8 cellular contexts compared by ENCODE assay signal in the genomic region with DNA sequence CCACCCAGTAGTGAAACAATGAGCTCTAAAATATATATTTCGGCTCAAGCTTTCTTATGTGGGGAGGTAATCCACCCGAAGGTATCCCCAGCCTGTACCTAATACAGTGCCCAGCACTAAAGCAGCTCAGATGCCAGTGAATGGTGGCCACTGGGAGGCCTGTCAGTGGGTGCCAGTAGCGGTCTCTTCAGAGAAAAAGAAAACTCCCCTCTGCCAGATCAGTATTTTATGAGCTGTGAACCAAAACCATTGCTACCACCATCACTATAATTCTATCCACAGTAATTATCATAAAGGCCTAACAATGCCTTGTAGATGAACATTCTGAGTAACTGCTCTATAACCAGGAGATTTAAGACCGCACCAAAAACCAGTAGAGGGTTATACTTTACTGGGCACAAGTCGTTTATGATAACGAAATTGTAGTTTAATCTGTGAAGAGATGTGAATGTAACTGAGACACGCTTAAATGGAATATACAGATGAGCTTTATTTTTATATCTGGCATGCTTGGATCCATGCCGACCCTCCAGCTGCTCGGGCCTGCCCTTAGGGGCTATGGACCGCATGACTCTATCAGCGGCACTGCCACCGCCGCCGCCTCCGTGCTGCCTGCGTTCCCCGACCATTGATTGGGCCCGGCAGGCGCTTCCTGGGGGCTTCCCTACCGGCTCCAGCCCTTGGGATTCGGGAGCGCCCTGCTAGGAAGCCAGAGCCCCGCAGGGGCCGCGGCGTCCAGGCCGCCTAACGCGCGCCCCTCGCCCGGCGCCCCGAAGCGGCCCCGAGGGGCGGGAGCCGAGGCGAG. TPM values are rescaled to one million over a fixed set of nuclear protein-coding genes. Genes with fewer than 3 reads are reported as not detected.
DNase-seq lines count a peak whose midpoint lies in the region; ATAC-seq and TF ChIP-seq lines count a peak whose summit lies in the region.

No MANE protein-coding gene starts in this region.

- H3K4me1 Mint-ChIP-seq in activated T-helper 2 cell treated with anti-CD3 and anti-CD28 coated beads, Interferon-gamma antibody, Interleukin-2, Interleukin-4, amounts not matched to agents 10 μg/mL and 5 μg/mL and 100 μg/mL, durations not matched to agents 14 hours and 24 hours and 36 hours (ENCODE audit: low read depth): peaks cover 29% of the 10 kb centered on the region
- peaks cover 27 to 33% of the 10 kb centered on the region in 2 donors for H3K4me1 Mint-ChIP-seq in natural killer cell treated with Interleukin-12 subunit alpha and Interleukin-12 subunit beta and Interleukin-15 and Interleukin-18, amount 100 ng/mL, for 72 hours (ENCODE audit: low read depth in 2 of 2)

- H3K27ac ChIP-seq in upper lobe of right lung: peak overlapping the region; percentile 98

- H3K4me3 ChIP-seq in BE2C (ENCODE audit: low read depth, low read length) (peak overlapping the region; percentile 70), fibroblast of pulmonary artery (replicated peaks; ENCODE audit: low read depth, low read length) (peak overlapping the region; percentile 84), upper lobe of right lung (peak overlapping the region; percentile 92)

- H3K9me3 ChIP-seq in BE2C: no peaks in the 10 kb centered on the region
- no peaks in the 10 kb centered on the region for H3K9me3 ChIP-seq in upper lobe of right lung

- TF ChIP-seq CTCF in BE2C (IDR thresholded peaks at IDR 0.05; ENCODE audit: low read depth, low read length) (0 out of 2 replicates have a peak, but pooled peaks have one; percentile 5), fibroblast of pulmonary artery (IDR thresholded peaks at IDR 0.05; ENCODE audit: low read length, missing control alignments) (no peak), upper lobe of right lung (IDR thresholded peaks at IDR 0.05) (peak; percentile 3)

- peaks cover 8% of the 10 kb centered on the region for H3K9me3 Mint-ChIP-seq in activated T-helper 2 cell treated with anti-CD3 and anti-CD28 coated beads, Interferon-gamma antibody, Interleukin-2, Interleukin-4, amounts not matched to agents 10 μg/mL and 5 μg/mL and 100 μg/mL, durations not matched to agents 14 hours and 24 hours and 36 hours
- H3K9me3 Mint-ChIP-seq in natural killer cell treated with Interleukin-12 subunit alpha and Interleukin-12 subunit beta and Interleukin-15 and Interleukin-18, amount 100 ng/mL, for 72 hours: no peaks in the 10 kb centered on the region

- peak overlapping the region; percentile 80 for H3K4me3 Mint-ChIP-seq in activated T-helper 2 cell treated with anti-CD3 and anti-CD28 coated beads, Interferon-gamma antibody, Interleukin-2, Interleukin-4, amounts not matched to agents 10 μg/mL and 5 μg/mL and 100 μg/mL, durations not matched to agents 14 hours and 24 hours and 36 hours (ENCODE audit: low read depth)
- H3K4me3 Mint-ChIP-seq in natural killer cell treated with Interleukin-12 subunit alpha and Interleukin-12 subunit beta and Interleukin-15 and Interleukin-18, amount 100 ng/mL, for 72 hours: peak overlapping the region; percentile 91

- H3K27me3 ChIP-seq in BE2C (no peaks in the 10 kb centered on the region), upper lobe of right lung (no peaks in the 10 kb centered on the region)

- DNase-seq in BE2C: peak; percentile 82
- DNase-seq in NCI-H526 treated with DMSO at 0.1 percent for 48 hours (lab: John Stamatoyannopoulos, UW): peak; percentile 23
- no peak for DNase-seq in activated T-helper 2 cell treated with anti-CD3 and anti-CD28 coated beads, Interferon-gamma antibody, Interleukin-2, Interleukin-4, amounts not matched to agents 10 μg/mL and 5 μg/mL and 100 μg/mL, durations not matched to agents 14 hours and 24 hours and 36 hours (ENCODE audit: low spot score)
- DNase-seq in fibroblast of pulmonary artery (ENCODE audit: low read depth): peak; percentile 53
- no peak for DNase-seq in natural killer cell treated with Interleukin-12 subunit alpha and Interleukin-12 subunit beta and Interleukin-15 and Interleukin-18, amount 100 ng/mL, for 72 hours (ENCODE audit: low spot score)
- DNase-seq in upper lobe of right lung: peak; percentile 77

- H3K36me3 Mint-ChIP-seq in activated T-helper 2 cell treated with anti-CD3 and anti-CD28 coated beads, Interferon-gamma antibody, Interleukin-2, Interleukin-4, amounts not matched to agents 10 μg/mL and 5 μg/mL and 100 μg/mL, durations not matched to agents 14 hours and 24 hours and 36 hours (ENCODE audit: low read depth): peaks cover 35% of the 10 kb centered on the region
- H3K36me3 Mint-ChIP-seq in natural killer cell treated with Interleukin-12 subunit alpha and Interleukin-12 subunit beta and Interleukin-15 and Interleukin-18, amount 100 ng/mL, for 72 hours: peaks cover 23% of the 10 kb centered on the region

- intact Hi-C loops in activated T-helper 2 cell treated with anti-CD3 and anti-CD28 coated beads, Interferon-gamma antibody, Interleukin-2, Interleukin-4, amounts not matched to agents 10 μg/mL and 5 μg/mL and 100 μg/mL, durations not matched to agents 14 hours and 24 hours and 36 hours (cut with micrococcal nuclease): loop anchor here (1.0 to 5.0 kb wide), 9 partner anchors 33 to 1153 kb away; a partner anchor contains a TSS
- intact Hi-C loops in upper lobe of right lung (cut with DNase I): no loop called here

- H3K4me1 ChIP-seq in BE2C (no peaks in the 10 kb centered on the region), upper lobe of right lung (peaks cover 37% of the 10 kb centered on the region)

- peak; percentile 41 for ATAC-seq in GM18907 (IDR thresholded peaks at IDR 0.05; ENCODE audit: unreplicated experiment)
- peak; percentile 24 for ATAC-seq in HG03103 (IDR thresholded peaks at IDR 0.05; ENCODE audit: low read depth, unreplicated experiment)
- ATAC-seq in natural killer cell treated with Interleukin-12 subunit alpha and Interleukin-12 subunit beta and Interleukin-15 and Interleukin-18, amount 100 ng/mL, for 72 hours: peak in 1 of 2 donors; percentile 50
- ATAC-seq in upper lobe of right lung: peak; percentile 37

- peak overlapping the region; percentile 88 for H3K27ac Mint-ChIP-seq in activated T-helper 2 cell treated with anti-CD3 and anti-CD28 coated beads, Interferon-gamma antibody, Interleukin-2, Interleukin-4, amounts not matched to agents 10 μg/mL and 5 μg/mL and 100 μg/mL, durations not matched to agents 14 hours and 24 hours and 36 hours
- H3K27ac Mint-ChIP-seq in natural killer cell treated with Interleukin-12 subunit alpha and Interleukin-12 subunit beta and Interleukin-15 and Interleukin-18, amount 100 ng/mL, for 72 hours: peak overlapping the region; percentile 94 to 98

- H3K27me3 Mint-ChIP-seq in activated T-helper 2 cell treated with anti-CD3 and anti-CD28 coated beads, Interferon-gamma antibody, Interleukin-2, Interleukin-4, amounts not matched to agents 10 μg/mL and 5 μg/mL and 100 μg/mL, durations not matched to agents 14 hours and 24 hours and 36 hours (ENCODE audit: low read depth): no peaks in the 10 kb centered on the region
- H3K27me3 Mint-ChIP-seq in natural killer cell treated with Interleukin-12 subunit alpha and Interleukin-12 subunit beta and Interleukin-15 and Interleukin-18, amount 100 ng/mL, for 72 hours: no peaks in the 10 kb centered on the region

- H3K36me3 ChIP-seq in BE2C (no peaks in the 10 kb centered on the region), upper lobe of right lung (no peaks in the 10 kb centered on the region)

RNA-seq across cellular contexts. Expression of a gene that starts 0.6 kb away (rescaled TPM):
- polyA plus RNA-seq in BE2C (2012; ENCODE audit: insufficient read depth, insufficient read length, low read depth): 11.9 TPM
- 199 and 205 TPM in 2 replicates for total RNA-seq in activated T-helper 2 cell treated with anti-CD3 and anti-CD28 coated beads, Interferon-gamma antibody, Interleukin-2, Interleukin-4, amounts not matched to agents 10 μg/mL and 5 μg/mL and 100 μg/mL, durations not matched to agents 14 hours and 24 hours and 36 hours
- 100 to 1,000 TPM; 108 to 131 TPM for total RNA-seq in natural killer cell treated with Interleukin-12 subunit alpha and Interleukin-12 subunit beta and Interleukin-15 and Interleukin-18, amount 100 ng/mL, for 72 hours
- total RNA-seq in upper lobe of right lung: 48.8 TPM

Comparison
In these comparisons a context has a peak if more than half of its experiments do, and no peak if none do; other contexts are left out.
1. DNase-seq: peak in BE2C (single experiment), NCI-H526 treated with DMSO at 0.1 percent for 48 hours (single experiment), fibroblast of pulmonary artery (single experiment) and upper lobe of right lung (single experiment); none in activated T-helper 2 cell treated with anti-CD3 and anti-CD28 coated beads, Interferon-gamma antibody, Interleukin-2, Interleukin-4, amounts not matched to agents 10 μg/mL and 5 μg/mL and 100 μg/mL, durations not matched to agents 14 hours and 24 hours and 36 hours (single experiment) and natural killer cell treated with Interleukin-12 subunit alpha and Interleukin-12 subunit beta and Interleukin-15 and Interleukin-18, amount 100 ng/mL, for 72 hours (single experiment).
2. Peak in every context shown above with its lines, with median percentiles within 50 percentile points of each other: H3K4me3 ChIP-seq.